Comparison of ENCODE assay signal across 25 cellular contexts in the genomic region with DNA sequence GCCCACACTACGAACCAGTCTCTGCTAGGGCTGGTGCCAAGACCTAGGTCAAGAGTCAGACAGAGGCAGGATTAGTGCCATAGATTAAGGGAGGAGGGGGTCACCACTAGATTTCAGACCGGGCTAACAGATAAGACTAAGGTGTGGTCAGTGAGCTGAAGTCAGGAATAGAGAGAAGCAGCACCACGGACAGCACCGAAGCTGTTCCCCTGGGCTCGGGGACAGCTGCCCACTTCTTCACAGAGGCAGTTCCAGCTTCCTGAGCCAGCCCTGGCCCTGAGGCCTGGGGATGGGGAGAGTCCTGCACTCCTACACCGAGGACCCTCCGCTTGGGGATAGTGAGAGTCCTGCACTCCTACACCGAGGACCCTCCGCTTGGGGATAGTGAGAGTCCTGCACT. TPM values are rescaled to one million over a fixed set of nuclear protein-coding genes. Genes with fewer than 3 reads are reported as not detected.
DNase-seq lines count a peak whose midpoint lies in the region; ATAC-seq, FAIRE-seq and TF ChIP-seq lines count a peak whose summit lies in the region.
"Had no signal": no experiment of that assay in that cellular context is flagged by ENCODE, and none has a peak within 500 bp of the region (broad histone marks: within the 10 kb centered on the region; RNA-seq: fewer than 3 reads in every experiment).

No MANE protein-coding gene starts in this region.

- TF ChIP-seq RAD21 in IMR-90 (IDR thresholded peaks at IDR 0.05; ENCODE audit: low read length) (no peak), GM12878 (IDR thresholded peaks at IDR 0.05; ENCODE audit: insufficient read depth, low read depth, low read length) (no peak), liver (IDR thresholded peaks at IDR 0.05) (no peak)

- H4K8ac ChIP-seq in IMR-90 (ENCODE audit: low read depth in 2 of 2, low read length in 2 of 2): no peak overlapping the region

- dilution Hi-C loops in IMR-90 (cut with HindIII; ENCODE audit: low sequenced_read_pairs, unreplicated experiment): no loop called here

- H2BK15ac ChIP-seq in IMR-90 (ENCODE audit: low read depth, low read length): no peak overlapping the region

- H2BK5ac ChIP-seq in IMR-90 (ENCODE audit: low read depth, low read length, poor library complexity, severe bottlenecking): no peak overlapping the region

- no peak overlapping the region for H2BK120ac ChIP-seq in IMR-90 (ENCODE audit: low read depth, low read length)

- no peak overlapping the region for H2AFZ ChIP-seq in IMR-90 (replicated peaks; ENCODE audit: low read length, poor library complexity)
- H2AFZ ChIP-seq in GM12878 (ENCODE audit: control insufficient read depth, low read depth, low read length): no peak overlapping the region
- H2AFZ ChIP-seq in osteoblast (ENCODE audit: low read length): no peak overlapping the region

- no peak overlapping the region for H4K91ac ChIP-seq in IMR-90 (ENCODE audit: insufficient read depth, low read depth, low read length)

- no peaks in the 10 kb centered on the region for H3K9me1 ChIP-seq in IMR-90 (ENCODE audit: insufficient read depth, low read length)

- no peak overlapping the region for H3K4me3 ChIP-seq in IMR-90 (ENCODE audit: insufficient read depth, low read depth, low read length)
- H3K4me3 ChIP-seq in GM12878: no peak overlapping the region
- H3K4me3 ChIP-seq in liver (ENCODE audit: low read depth in 1 of 3, low read length in 3 of 3): no peak overlapping the region
- no peak overlapping the region for H3K4me3 ChIP-seq in psoas muscle
- H3K4me3 ChIP-seq in osteoblast (ENCODE audit: insufficient read depth, low read length): no peak overlapping the region
- H3K4me3 ChIP-seq: ascending aorta had no signal

- H3K27me3 ChIP-seq in IMR-90 (ENCODE audit: control insufficient read depth, insufficient read depth, low read length) (peaks cover 10% of the 10 kb centered on the region; the same call in 1 of the 2 replicates), GM12878 (replicated peaks in 1 of 2; ENCODE audit: control insufficient read depth in 2 of 2, insufficient read depth in 2 of 2, low read length in 1 of 2) (no peaks in the 10 kb centered on the region), liver (ENCODE audit: control insufficient read depth in 4 of 4, insufficient read depth in 4 of 4, low read length in 3 of 4) (peaks cover 0 to 4% (median 0%) of the 10 kb centered on the region in 4 donors), psoas muscle (ENCODE audit: insufficient read depth in 3 of 3, low read length in 2 of 3) (peaks cover 0 to 9% (median 3%) of the 10 kb centered on the region in 3 donors), osteoblast (ENCODE audit: insufficient read depth, low read length) (no peaks in the 10 kb centered on the region)
- H3K27me3 ChIP-seq: ascending aorta had no signal

- SMC1A ChIA-PET in GM12878 (lab: Charles Lee; ENCODE audit: uncharacterized antibody, unreplicated experiment): no interaction called here

- peak; percentile 37; the same call in 1 of the 2 replicates for ATAC-seq in IMR-90 (ENCODE audit: low read depth)
- ATAC-seq in GM12878: no peak
- ATAC-seq in HG03135 (IDR thresholded peaks at IDR 0.05; ENCODE audit: unreplicated experiment): no peak
- no peak for ATAC-seq in psoas muscle
- ATAC-seq: naive thymus-derived CD4-positive, alpha-beta T cell had no signal

- H2AK9ac ChIP-seq in IMR-90 (replicated peaks; ENCODE audit: low read depth, low read length, poor library complexity): no peak overlapping the region

- no peak overlapping the region for H4K5ac ChIP-seq in IMR-90 (ENCODE audit: low read depth, low read length)

- H4K20me1 ChIP-seq in IMR-90 (ENCODE audit: insufficient read depth, low read length): no peaks in the 10 kb centered on the region
- H4K20me1 ChIP-seq in GM12878 (ENCODE audit: control insufficient read depth, insufficient read depth): no peaks in the 10 kb centered on the region
- H4K20me1 ChIP-seq in osteoblast (ENCODE audit: insufficient read depth, low read length): no peaks in the 10 kb centered on the region

- H3K79me2 ChIP-seq in GM12878 (ENCODE audit: control insufficient read depth, insufficient read depth, low read length) (no peaks in the 10 kb centered on the region), osteoblast (ENCODE audit: insufficient read depth, low read length) (no peaks in the 10 kb centered on the region)

- H3K27ac ChIP-seq in IMR-90 (ENCODE audit: insufficient read depth, low read length) (no peak overlapping the region), GM12878 (ENCODE audit: control insufficient read depth, insufficient read depth) (no peak overlapping the region), liver (ENCODE audit: low read depth in 1 of 2, low read length in 2 of 2) (no peak overlapping the region), psoas muscle (no peak overlapping the region), osteoblast (ENCODE audit: low read depth, low read length) (no peak overlapping the region)
- H3K27ac ChIP-seq: ascending aorta had no signal

- CTCF ChIA-PET in IMR-90 (lab: Yijun Ruan, JAX) (no interaction called here), GM12878 (lab: Yijun Ruan, JAX) (no interaction called here)

- H3K14ac ChIP-seq in IMR-90 (replicated peaks; ENCODE audit: low read depth, low read length): no peak overlapping the region

- no peak for FAIRE-seq in GM12878 (lab: Jason Lieb, UNC)
- FAIRE-seq: small intestine, urothelium cell line had no signal

- in situ Hi-C loops in ACHN (cut with HindIII; ENCODE audit: low pct_ligation_motif_present, low pct_unique_long_range_greater_than_20kb, low sequenced_read_pairs) (no loop called here), IMR-90 (cut with MboI; ENCODE audit: low sequenced_read_pairs) (no loop called here), GM12878 (cut with MboI) (no loop called here)

- no peak overlapping the region for H3K18ac ChIP-seq in IMR-90 (ENCODE audit: low read depth, low read length)

- no peak overlapping the region for H2BK20ac ChIP-seq in IMR-90 (ENCODE audit: low read depth, low read length)

- H3K4ac ChIP-seq in IMR-90 (ENCODE audit: low read depth, low read length): no peak overlapping the region

- H3K36me3 ChIP-seq in IMR-90 (ENCODE audit: control insufficient read depth, insufficient read depth, low read length) (no peaks in the 10 kb centered on the region), GM12878 (ENCODE audit: control insufficient read depth in 2 of 2, insufficient read depth in 2 of 2, low read length in 1 of 2) (no peaks in the 10 kb centered on the region), liver (ENCODE audit: control insufficient read depth in 4 of 4, insufficient read depth in 3 of 4, low read depth in 1 of 4, low read length in 3 of 4) (no peaks in the 10 kb centered on the region), psoas muscle (ENCODE audit: insufficient read depth in 1 of 2, low read depth in 1 of 2) (no peaks in the 10 kb centered on the region), osteoblast (ENCODE audit: insufficient read depth, low read length) (no peaks in the 10 kb centered on the region)
- H3K36me3 ChIP-seq: ascending aorta had no signal

- H3K9ac ChIP-seq in IMR-90 (ENCODE audit: low read depth, low read length) (no peak overlapping the region), GM12878 (ENCODE audit: control insufficient read depth, insufficient read depth, low read length) (no peak overlapping the region), liver (ENCODE audit: low read depth in 1 of 2, low read length in 2 of 2) (no peak overlapping the region)

- BruUV-seq in IMR-90 (replicated peaks; lab: Mats Ljungman, UMichigan) (no TSS peak), GM12878 (replicated peaks; lab: Mats Ljungman, UMichigan) (no TSS peak)

- intact Hi-C loops in IMR-90 (cut with micrococcal nuclease) (no loop called here), GM12878 (cut with micrococcal nuclease; ENCODE audit: unreplicated experiment) (no loop called here), psoas muscle (cut with DNase I) (no loop called here)

- peaks cover 14% of the 10 kb centered on the region for H3K9me3 ChIP-seq in IMR-90 (ENCODE audit: control insufficient read depth, insufficient read depth, low read length)
- H3K9me3 ChIP-seq in GM12878 (replicated peaks; ENCODE audit: control insufficient read depth, insufficient read depth, low read length): peaks cover 4% of the 10 kb centered on the region; the same call in 1 of the 3 replicates
- H3K9me3 ChIP-seq in liver (ENCODE audit: control insufficient read depth in 4 of 4, low read length in 3 of 4): peaks cover 8 to 22% (median 13%) of the 10 kb centered on the region in 4 donors
- peaks cover 17% of the 10 kb centered on the region for H3K9me3 ChIP-seq in psoas muscle
- peaks cover 9% of the 10 kb centered on the region for H3K9me3 ChIP-seq in osteoblast (ENCODE audit: low read depth, low read length)

- no peak overlapping the region for H3K56ac ChIP-seq in IMR-90 (ENCODE audit: extremely low read depth, insufficient read depth, low read length)

- 10% methylated on average over 2 of the region's 9 CpGs; no CpG with 5 or more reads in 1 of the 2 experiments for WGBS in IMR-90 (ENCODE audit: extremely low coverage in 2 of 2, insufficient read length in 1 of 2), 2 experiments
- WGBS in GM12878 (ENCODE audit: insufficient coverage, insufficient replicate concordance, low lambda C conversion rate, missing lambda C conversion rate): 22% methylated on average over 9 of the region's 9 CpGs
- WGBS in liver: 50% methylated on average over 9 of the region's 9 CpGs
- 45 to 47% (median 45%) methylated on average over 9 of the region's 9 CpGs for WGBS in psoas muscle, 3 donors

- TF ChIP-seq EP300 in GM12878 (IDR thresholded peaks at IDR 0.05; ENCODE audit: borderline replicate concordance in 1 of 2, control insufficient read depth in 1 of 2, low read depth in 2 of 2, low read length in 2 of 2): no peak

- H3K23ac ChIP-seq in IMR-90 (ENCODE audit: low read depth, low read length): no peak overlapping the region

- DNase-seq in ACHN (peak; percentile 19), IMR-90 (no peak), GM12878 (ENCODE audit: low read depth, low spot score) (no peak), EL (no peak), psoas muscle (no peak), osteoblast (ENCODE audit: insufficient read length, low spot score, missing footprints) (no peak)
- DNase-seq: activated B cell treated with CpG ODN at 0.5 μM for 24 hours; activated CD4-positive, alpha-beta memory T cell treated with anti-CD3 and anti-CD28 coated beads, Interleukin-2, amount 10 ng/mL, durations not matched to agents 7 days and 5 days; activated naive CD4-positive, alpha-beta T cell treated with anti-CD3 and anti-CD28 coated beads for 36 hours; activated T-cell treated with anti-CD3 and anti-CD28 coated beads, Interleukin-2, amount 50 U/mL, for 1 hour; CD4-positive, CD25-positive, alpha-beta regulatory T cell; cerebellar nuclear complex; DMS153; head of caudate nucleus; naive thymus-derived CD4-positive, alpha-beta T cell; NCI-H1417; NCI-H524; SIG-M5; small intestine; T-helper 2 cell had no signal

- RAD21 ChIA-PET in GM12878 (lab: Charles Lee; ENCODE audit: unreplicated experiment): no interaction called here

- H2AK5ac ChIP-seq in IMR-90 (ENCODE audit: low read depth, low read length): no peak overlapping the region

- no peaks in the 10 kb centered on the region for H3K79me1 ChIP-seq in IMR-90 (ENCODE audit: low read depth in 1 of 2, low read length in 2 of 2)

- no peak overlapping the region for H3K4me2 ChIP-seq in IMR-90 (ENCODE audit: low read depth, low read length)
- no peak overlapping the region for H3K4me2 ChIP-seq in GM12878 (ENCODE audit: control insufficient read depth, insufficient read depth)
- H3K4me2 ChIP-seq in osteoblast (ENCODE audit: insufficient read depth, low read length): no peak overlapping the region

- POLR2A ChIA-PET in IMR-90 (lab: Charles Lee; ENCODE audit: unreplicated experiment) (no interaction called here), GM12878 (lab: Charles Lee) (no interaction called here)

- TF ChIP-seq POLR2A in IMR-90 (IDR thresholded peaks at IDR 0.05; ENCODE audit: low read depth, low read length): no peak
- no peak for TF ChIP-seq POLR2A in GM12878 (IDR thresholded peaks at IDR 0.05; ENCODE audit: low read depth, low read length)

- no peaks in the 10 kb centered on the region for H3K4me1 ChIP-seq in IMR-90 (ENCODE audit: control insufficient read depth, insufficient read depth, low read length)
- no peaks in the 10 kb centered on the region for H3K4me1 ChIP-seq in GM12878 (ENCODE audit: control insufficient read depth, insufficient read depth, low read length)
- no peaks in the 10 kb centered on the region for H3K4me1 ChIP-seq in liver (ENCODE audit: control insufficient read depth in 4 of 4, insufficient read depth in 4 of 4, low read length in 3 of 4)
- no peaks in the 10 kb centered on the region for H3K4me1 ChIP-seq in psoas muscle
- no peaks in the 10 kb centered on the region for H3K4me1 ChIP-seq in osteoblast (ENCODE audit: insufficient read depth, low read length)
- H3K4me1 ChIP-seq: ascending aorta had no signal

- no peak for TF ChIP-seq CTCF in IMR-90 (conservative IDR thresholded peaks at IDR 0.05; ENCODE audit: low read depth, low read length)
- TF ChIP-seq CTCF in GM12878 (IDR thresholded peaks at IDR 0.05 in 2 of 3, conservative IDR thresholded peaks at IDR 0.05 in 1 of 3; ENCODE audit: control insufficient read depth in 2 of 3, extremely low read depth in 1 of 3, insufficient read depth in 1 of 3, low read depth in 3 of 3, low read length in 3 of 3): no peak
- TF ChIP-seq CTCF in liver (IDR thresholded peaks at IDR 0.05; ENCODE audit: low read depth, low read length, missing input control): no peak
- no peak for TF ChIP-seq CTCF in psoas muscle (IDR thresholded peaks at IDR 0.05)
- no peak for TF ChIP-seq CTCF in osteoblast (IDR thresholded peaks at IDR 0.05; ENCODE audit: extremely low read depth, low read depth, low read length)

RNA-seq across cellular contexts. Expression of gene JAKMIP3, which starts 11.2 kb away (rescaled TPM):
- total RNA-seq in IMR-90 (2012; rRNA removed) (under 0.01 TPM in 2 replicates), GM12878 (2014; rRNA removed) (not detected in 2 replicates), GM12878 (2014; rRNA removed; fragmentation: Illumina TruSeq; extraction: Trizol) (not detected in 2 replicates), GM12878 (2021) (not detected in 2 replicates), liver (under 1 TPM; 0.09 to 0.17 TPM), psoas muscle (1 to 10 TPM in 1 of 4 donors, under 1 TPM in 3; 0.49 to 1.7 (median 0.54) TPM), osteoblast (0.29 and 0.36 TPM in 2 replicates)
- polyA plus RNA-seq in IMR-90 (2012; rRNA removed) (0.09 and 0.22 TPM in 2 replicates), GM12878 (2011; rRNA removed) (0.01 and 0.03 TPM in 2 replicates), GM12878 (2014; fragmentation: Illumina TruSeq; extraction: Trizol) (0.01 TPM in 1 of 2 replicates, not detected in the other), GM12878 (2014; fragmentation: Nextera tagmentation; extraction: Ambion mirVana) (not detected), GM12878 (2014; rRNA removed) (0.01 TPM in 1 of 2 replicates, not detected in the other), GM12878 (2016; fragmentation: Nextera tagmentation; extraction: Ambion mirVana) (not detected), liver (under 1 TPM in 1 of 2 donors, not detected in 1; 0.08 TPM), psoas muscle (under 1 TPM; 0.12 to 0.86 (median 0.37) TPM)
- 0.02 and 0.08 TPM in 2 replicates for polyA plus RNA-seq in IMR-90 (2012; cell fraction: cytosol; rRNA removed)
- polyA plus RNA-seq in IMR-90 (2012; cell fraction: nucleus; rRNA removed; ENCODE audit: low replicate concordance): 0.97 and 2.2 TPM in 2 replicates
- 0.15 and 0.25 TPM in 2 replicates for total RNA-seq in GM12878 (2013; cell fraction: nucleolus; rRNA removed)
- not detected for polyA plus RNA-seq in GM12878 (2011; ENCODE audit: low read depth)
- polyA plus RNA-seq in GM12878 (2011; cell fraction: cytosol; rRNA removed): 0.01 TPM in 1 of 2 replicates, not detected in the other
- 0.06 and 0.07 TPM in 2 replicates for polyA plus RNA-seq in GM12878 (2011; cell fraction: nucleus; rRNA removed)
- polyA plus RNA-seq in GM12878 (2012): 0.03 and 0.06 TPM in 2 replicates
- polyA minus RNA-seq in GM12878 (2011; rRNA and poly(A)+ RNA removed): not detected in 2 replicates
- not detected in 2 replicates for polyA minus RNA-seq in GM12878 (2011; cell fraction: cytosol; rRNA and poly(A)+ RNA removed)
- polyA minus RNA-seq in GM12878 (2011; cell fraction: nucleus; rRNA and poly(A)+ RNA removed): 0.12 TPM in 1 of 2 replicates, not detected in the other
- total RNA-seq: ascending aorta, HT-29 had no signal
- polyA plus RNA-seq: CD4-positive, CD25-positive, alpha-beta regulatory T cell had no signal
